ENCODE assay signal across 1 cellular context in genomic region chr15:52295421-52295991, GRCh38.
TF ChIP-seq lines count a peak whose summit lies in the region.

A gene with protein sequence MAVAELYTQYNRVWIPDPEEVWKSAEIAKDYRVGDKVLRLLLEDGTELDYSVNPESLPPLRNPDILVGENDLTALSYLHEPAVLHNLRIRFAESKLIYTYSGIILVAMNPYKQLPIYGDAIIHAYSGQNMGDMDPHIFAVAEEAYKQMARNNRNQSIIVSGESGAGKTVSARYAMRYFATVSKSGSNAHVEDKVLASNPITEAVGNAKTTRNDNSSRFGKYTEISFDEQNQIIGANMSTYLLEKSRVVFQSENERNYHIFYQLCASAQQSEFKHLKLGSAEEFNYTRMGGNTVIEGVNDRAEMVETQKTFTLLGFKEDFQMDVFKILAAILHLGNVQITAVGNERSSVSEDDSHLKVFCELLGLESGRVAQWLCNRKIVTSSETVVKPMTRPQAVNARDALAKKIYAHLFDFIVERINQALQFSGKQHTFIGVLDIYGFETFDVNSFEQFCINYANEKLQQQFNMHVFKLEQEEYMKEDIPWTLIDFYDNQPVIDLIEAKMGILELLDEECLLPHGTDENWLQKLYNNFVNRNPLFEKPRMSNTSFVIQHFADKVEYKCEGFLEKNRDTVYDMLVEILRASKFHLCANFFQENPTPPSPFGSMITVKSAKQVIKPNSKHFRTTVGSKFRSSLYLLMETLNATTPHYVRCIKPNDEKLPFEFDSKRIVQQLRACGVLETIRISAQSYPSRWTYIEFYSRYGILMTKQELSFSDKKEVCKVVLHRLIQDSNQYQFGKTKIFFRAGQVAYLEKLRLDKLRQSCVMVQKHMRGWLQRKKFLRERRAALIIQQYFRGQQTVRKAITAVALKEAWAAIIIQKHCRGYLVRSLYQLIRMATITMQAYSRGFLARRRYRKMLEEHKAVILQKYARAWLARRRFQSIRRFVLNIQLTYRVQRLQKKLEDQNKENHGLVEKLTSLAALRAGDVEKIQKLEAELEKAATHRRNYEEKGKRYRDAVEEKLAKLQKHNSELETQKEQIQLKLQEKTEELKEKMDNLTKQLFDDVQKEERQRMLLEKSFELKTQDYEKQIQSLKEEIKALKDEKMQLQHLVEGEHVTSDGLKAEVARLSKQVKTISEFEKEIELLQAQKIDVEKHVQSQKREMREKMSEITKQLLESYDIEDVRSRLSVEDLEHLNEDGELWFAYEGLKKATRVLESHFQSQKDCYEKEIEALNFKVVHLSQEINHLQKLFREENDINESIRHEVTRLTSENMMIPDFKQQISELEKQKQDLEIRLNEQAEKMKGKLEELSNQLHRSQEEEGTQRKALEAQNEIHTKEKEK (N-terminal part only) (minus strand): TSS chr15:52295804. CDS start chr15:52295636, 168 bp downstream.

TF ChIP-seq in HepG2, 621 proteins besides CTCF, POLR2A, EP300 and RAD21 (continues in another document):
- TF ChIP-seq MED13 (CRISPR knock-in tag; IDR thresholded peaks at IDR 0.05) (peak; percentile 69; the same call in 1 of the 2 replicates), ZNF629 (CRISPR knock-in tag; conservative IDR thresholded peaks at IDR 0.05) (0 out of 2 replicates have a peak, but pooled peaks have one; percentile 7), HNRNPL (IDR thresholded peaks at IDR 0.05; ENCODE audit: low read depth, low read length) (peak; percentile 41; the same call in 1 of the 2 replicates), ZNF235 (CRISPR knock-in tag; IDR thresholded peaks at IDR 0.05; ENCODE audit: borderline replicate concordance) (peak; percentile 88; the same call in 1 of the 2 replicates), KLF6 (CRISPR knock-in tag; IDR thresholded peaks at IDR 0.05) (0 out of 2 replicates have a peak, but pooled peaks have one; percentile 26), MAF1 (CRISPR knock-in tag; IDR thresholded peaks at IDR 0.05; ENCODE audit: borderline replicate concordance) (no peak), RFX5 (IDR thresholded peaks at IDR 0.05; ENCODE audit: low read depth, low read length) (peak; percentile 19; the same call in 1 of the 2 replicates), ZUFSP (CRISPR knock-in tag; IDR thresholded peaks at IDR 0.05; ENCODE audit: borderline replicate concordance) (no peak), MED8 (CRISPR knock-in tag; IDR thresholded peaks at IDR 0.05; ENCODE audit: insufficient replicate concordance) (peak; percentile 56), SNAPC4 (CRISPR knock-in tag; IDR thresholded peaks at IDR 0.05) (no peak), ZKSCAN8 (CRISPR knock-in tag; IDR thresholded peaks at IDR 0.05; ENCODE audit: borderline replicate concordance) (peak; percentile 25; the same call in 1 of the 2 replicates), REPIN1 (CRISPR knock-in tag; IDR thresholded peaks at IDR 0.05; ENCODE audit: borderline replicate concordance, low read depth) (peak; percentile 56; the same call in 1 of the 2 replicates), THAP11 (CRISPR knock-in tag; IDR thresholded peaks at IDR 0.05) (peak; percentile 38; the same call in 1 of the 2 replicates), FOSL2 (CRISPR knock-in tag; IDR thresholded peaks at IDR 0.05) (peak; percentile 32; the same call in 1 of the 2 replicates), TMF1 (CRISPR knock-in tag; IDR thresholded peaks at IDR 0.05; ENCODE audit: low read depth) (peak; percentile 79), TCF7L2 (IDR thresholded peaks at IDR 0.05; ENCODE audit: low read depth, low read length) (no peak), ZNF44 (CRISPR knock-in tag; IDR thresholded peaks at IDR 0.05) (no peak), POGZ (CRISPR knock-in tag; IDR thresholded peaks at IDR 0.05) (peak; percentile 92), ZNF451 (CRISPR knock-in tag; IDR thresholded peaks at IDR 0.05) (no peak), KDM4B (CRISPR knock-in tag; IDR thresholded peaks at IDR 0.05) (no peak; the same call in 1 of the 2 replicates), RXRA (CRISPR knock-in tag; IDR thresholded peaks at IDR 0.05) (0 out of 2 replicates have a peak, but pooled peaks have one; percentile 21), KMT2A (CRISPR knock-in tag; IDR thresholded peaks at IDR 0.05) (peak; percentile 76; the same call in 1 of the 2 replicates), HOMEZ (CRISPR knock-in tag; IDR thresholded peaks at IDR 0.05; ENCODE audit: low read depth) (peak; percentile 32; the same call in 1 of the 2 replicates), SRSF1 (optimal IDR thresholded peaks at IDR 0.05; ENCODE audit: low read depth, low read length) (no peak), ZNF609 (CRISPR knock-in tag; IDR thresholded peaks at IDR 0.05; ENCODE audit: borderline replicate concordance) (no peak), SAFB2 (CRISPR knock-in tag; IDR thresholded peaks at IDR 0.05; ENCODE audit: borderline replicate concordance, low read depth) (0 out of 2 replicates have a peak, but pooled peaks have one; percentile 57), ZSCAN30 (CRISPR knock-in tag; IDR thresholded peaks at IDR 0.05) (no peak), ZNF121 (CRISPR knock-in tag; IDR thresholded peaks at IDR 0.05) (no peak), MED1 (CRISPR knock-in tag; IDR thresholded peaks at IDR 0.05) (0 out of 2 replicates have a peak, but pooled peaks have one; percentile 40), ZNF781 (CRISPR knock-in tag; IDR thresholded peaks at IDR 0.05; ENCODE audit: borderline replicate concordance, not compliant biosample characterization) (no peak), TARDBP (CRISPR knock-in tag; IDR thresholded peaks at IDR 0.05) (peak; percentile 33; the same call in 1 of the 2 replicates), LCORL (IDR thresholded peaks at IDR 0.05) (no peak), LCORL (CRISPR knock-in tag; IDR thresholded peaks at IDR 0.05) (peak; percentile 34; the same call in 1 of the 2 replicates), ISL2 (CRISPR knock-in tag; IDR thresholded peaks at IDR 0.05) (peak; percentile 42; the same call in 1 of the 2 replicates), SP4 (CRISPR knock-in tag; IDR thresholded peaks at IDR 0.05) (peak; percentile 72), THAP8 (CRISPR knock-in tag; IDR thresholded peaks at IDR 0.05; ENCODE audit: borderline replicate concordance) (peak; percentile 65; the same call in 1 of the 2 replicates)
- TF ChIP-seq, protein P1, sequence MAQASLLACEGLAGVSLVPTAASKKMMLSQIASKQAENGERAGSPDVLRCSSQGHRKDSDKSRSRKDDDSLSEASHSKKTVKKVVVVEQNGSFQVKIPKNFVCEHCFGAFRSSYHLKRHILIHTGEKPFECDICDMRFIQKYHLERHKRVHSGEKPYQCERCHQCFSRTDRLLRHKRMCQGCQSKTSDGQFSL (CRISPR knock-in tag; IDR thresholded peaks at IDR 0.05) = peak; percentile 82; the same call in 1 of the 2 replicates
